9 cellular contexts compared by ENCODE assay signal in the genomic region with DNA sequence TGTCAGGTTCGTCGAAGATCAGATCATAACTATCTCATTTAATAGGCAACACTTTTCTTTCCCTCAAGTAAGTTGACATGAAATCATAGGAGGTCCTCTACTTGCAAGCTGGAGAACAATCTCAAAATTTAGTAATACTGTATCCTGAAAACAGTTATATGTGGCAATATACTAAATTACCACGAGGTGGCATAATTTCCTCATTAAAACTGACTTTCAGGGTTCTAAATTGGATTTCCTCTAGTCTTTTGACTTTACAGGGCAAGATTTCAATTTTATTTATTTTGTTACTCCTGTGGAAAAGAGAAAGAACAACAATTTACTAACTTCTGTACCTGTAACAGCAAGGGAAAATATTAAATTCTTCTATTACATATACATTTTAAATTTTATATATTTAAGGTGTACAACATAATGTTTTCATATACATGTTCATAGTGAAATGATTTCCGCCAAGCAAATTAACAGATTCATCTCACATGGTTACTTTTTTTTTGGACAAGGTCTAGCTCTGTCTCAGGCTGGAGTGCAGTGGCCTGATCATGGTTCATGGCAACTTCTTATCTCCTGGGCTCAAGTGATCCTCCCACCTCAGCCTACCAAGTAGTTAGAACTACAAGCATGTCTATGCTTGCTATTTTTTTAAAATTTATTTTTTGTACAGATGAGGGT. TPM values are rescaled to one million over a fixed set of nuclear protein-coding genes. Genes with fewer than 3 reads are reported as not detected.
A peak's percentile ranks its signal among the peaks of the same experiment; 100 is the strongest.
DNase-seq lines count a peak whose midpoint lies in the region; ATAC-seq, FAIRE-seq and TF ChIP-seq lines count a peak whose summit lies in the region.
"Had no signal": no experiment of that assay in that cellular context is flagged by ENCODE, and none has a peak within 500 bp of the region (broad histone marks: within the 10 kb centered on the region; RNA-seq: fewer than 3 reads in every experiment).

No MANE protein-coding gene starts in this region.

- no peak overlapping the region for H3K27ac Mint-ChIP-seq in immature natural killer cell
- no peak overlapping the region for H3K27ac Mint-ChIP-seq in activated CD8-positive, alpha-beta memory T cell treated with anti-CD3 and anti-CD28 coated beads, Interleukin-2, amount 10 ng/mL, durations not matched to agents 7 days and 5 days

- no TSS peak for BruUV-seq in Panc1 (replicated peaks; lab: Mats Ljungman, UMichigan)

- H3K27me3 ChIP-seq in Panc1 (ENCODE audit: control insufficient read depth, insufficient read depth, low read length): no peaks in the 10 kb centered on the region
- H3K27me3 ChIP-seq: SJCRH30 had no signal

- intact Hi-C loops in Panc1 (cut with micrococcal nuclease; ENCODE audit: unreplicated experiment): loop anchor here (2.0 to 10.0 kb wide), 2 partner anchors 547 to 615 kb away; no protein-coding TSS in a partner anchor

- POLR2A ChIA-PET in Panc1 (lab: Charles Lee): no interaction called here

- H3K4me3 ChIP-seq in Panc1 (ENCODE audit: low read depth in 2 of 2, low read length in 2 of 2) (no peak overlapping the region), fibroblast of mammary gland (ENCODE audit: control insufficient read depth, low read depth, low read length) (no peak overlapping the region)
- H3K4me3 ChIP-seq: SJCRH30 had no signal

- no peaks in the 10 kb centered on the region for H3K4me1 Mint-ChIP-seq in immature natural killer cell
- no peaks in the 10 kb centered on the region for H3K4me1 Mint-ChIP-seq in activated CD8-positive, alpha-beta memory T cell treated with anti-CD3 and anti-CD28 coated beads, Interleukin-2, amount 10 ng/mL, durations not matched to agents 7 days and 5 days

- H3K27me3 Mint-ChIP-seq in immature natural killer cell (ENCODE audit: low read depth in 3 of 3): peaks cover 0 to 4% (median 2%) of the 10 kb centered on the region in 3 donors
- H3K27me3 Mint-ChIP-seq in activated CD8-positive, alpha-beta memory T cell treated with anti-CD3 and anti-CD28 coated beads, Interleukin-2, amount 10 ng/mL, durations not matched to agents 7 days and 5 days: no peaks in the 10 kb centered on the region

- H3K9me3 Mint-ChIP-seq in immature natural killer cell: peaks cover 0 to 6% (median under 1%) of the 10 kb centered on the region in 6 donors
- no peaks in the 10 kb centered on the region for H3K9me3 Mint-ChIP-seq in activated CD8-positive, alpha-beta memory T cell treated with anti-CD3 and anti-CD28 coated beads, Interleukin-2, amount 10 ng/mL, durations not matched to agents 7 days and 5 days (ENCODE audit: low read depth)

- peak; percentile 69 for FAIRE-seq in D721Med (lab: Jason Lieb, UNC)

- DNase-seq in D721Med (ENCODE audit: insufficient read length, low spot score) (no peak), HCEC 1CT (peak; percentile 20), Panc1 (ENCODE audit: low read depth, low spot score) (peak; percentile 28), fibroblast of mammary gland (ENCODE audit: low read depth) (peak; percentile 32), smooth muscle cell of the brain vasculature (ENCODE audit: low read depth, low spot score) (peak; percentile 3), immature natural killer cell (no peak)
- DNase-seq in activated CD4-positive, alpha-beta T cell treated with anti-CD3 and anti-CD28 coated beads for 4 hours: no peak
- DNase-seq in activated CD8-positive, alpha-beta memory T cell treated with anti-CD3 and anti-CD28 coated beads, Interleukin-2, amount 10 ng/mL, durations not matched to agents 7 days and 5 days: no peak

- no peaks in the 10 kb centered on the region for H3K36me3 Mint-ChIP-seq in immature natural killer cell
- no peaks in the 10 kb centered on the region for H3K36me3 Mint-ChIP-seq in activated CD8-positive, alpha-beta memory T cell treated with anti-CD3 and anti-CD28 coated beads, Interleukin-2, amount 10 ng/mL, durations not matched to agents 7 days and 5 days

- peak; percentile 65 for ATAC-seq in Panc1
- no peak for ATAC-seq in activated CD8-positive, alpha-beta memory T cell treated with anti-CD3 and anti-CD28 coated beads, Interleukin-2, amount 10 ng/mL, durations not matched to agents 7 days and 5 days

- in situ Hi-C loops in Panc1 (cut with HindIII; ENCODE audit: low pct_unique_long_range_greater_than_20kb, low sequenced_read_pairs): no loop called here

- TF ChIP-seq CTCF in D721Med (IDR thresholded peaks at IDR 0.05; ENCODE audit: insufficient read depth, missing control alignments): peak; percentile 65
- peak; percentile 69 for TF ChIP-seq CTCF in Panc1 (IDR thresholded peaks at IDR 0.05)
- TF ChIP-seq CTCF in fibroblast of mammary gland (conservative IDR thresholded peaks at IDR 0.05; ENCODE audit: control insufficient read depth, insufficient read depth, low read depth, low read length): peak; percentile 61

- H3K36me3 ChIP-seq in Panc1 (ENCODE audit: control insufficient read depth, insufficient read depth, low read length): no peaks in the 10 kb centered on the region
- H3K36me3 ChIP-seq: SJCRH30 had no signal

- no peaks in the 10 kb centered on the region for H3K4me1 ChIP-seq in Panc1 (ENCODE audit: control insufficient read depth, insufficient read depth, low read length)

- CTCF ChIA-PET in Panc1 (lab: Charles Lee): no interaction called here
- CTCF ChIA-PET in activated CD8-positive, alpha-beta memory T cell treated with anti-CD3 and anti-CD28 coated beads, Interleukin-2, amount 10 ng/mL, durations not matched to agents 7 days and 5 days (lab: Charles Lee): interaction anchor here (0.7 to 2.2 kb wide), 4 partner anchors 10 to 615 kb away, joined by 3 to 7 read pairs (median 4); no protein-coding TSS in a partner anchor

- H3K4me3 Mint-ChIP-seq in immature natural killer cell: no peak overlapping the region
- H3K4me3 Mint-ChIP-seq in activated CD8-positive, alpha-beta memory T cell treated with anti-CD3 and anti-CD28 coated beads, Interleukin-2, amount 10 ng/mL, durations not matched to agents 7 days and 5 days: no peak overlapping the region

- no peak overlapping the region for H3K27ac ChIP-seq in Panc1 (ENCODE audit: low read length)
- H3K27ac ChIP-seq: SJCRH30 had no signal

- H3K9me3 ChIP-seq in Panc1 (ENCODE audit: control insufficient read depth, insufficient read depth, low read depth, low read length): no peaks in the 10 kb centered on the region
- H3K9me3 ChIP-seq: SJCRH30 had no signal

RNA-seq across cellular contexts. Expression of a gene that starts 53.4 kb away (rescaled TPM):
- total RNA-seq in Panc1 (2021; ENCODE audit: unreplicated experiment): not detected
- polyA plus RNA-seq in Panc1 (2012; ENCODE audit: insufficient read length): not detected
- not detected for polyA plus RNA-seq in immature natural killer cell
- not detected for total RNA-seq in activated CD8-positive, alpha-beta memory T cell treated with anti-CD3 and anti-CD28 coated beads, Interleukin-2, amount 10 ng/mL, durations not matched to agents 7 days and 5 days
- total RNA-seq: SJCRH30 had no signal

Comparison
In these comparisons a context has a peak if more than half of its experiments do, and no peak if none do; other contexts are left out.
1. DNase-seq: peak in HCEC 1CT (single experiment), Panc1 (single experiment), fibroblast of mammary gland (single experiment) and smooth muscle cell of the brain vasculature (single experiment); none in D721Med (single experiment), activated CD4-positive, alpha-beta T cell treated with anti-CD3 and anti-CD28 coated beads for 4 hours (0 of 2), immature natural killer cell (0 of 3) and activated CD8-positive, alpha-beta memory T cell treated with anti-CD3 and anti-CD28 coated beads, Interleukin-2, amount 10 ng/mL, durations not matched to agents 7 days and 5 days (single experiment).
2. Peak in every context shown above with its lines, with median percentiles within 50 percentile points of each other: CTCF ChIP-seq.